8 cellular contexts compared by ENCODE assay signal in genomic region chr19:2478324-2478755, GRCh38. TPM values are rescaled to one million over a fixed set of nuclear protein-coding genes. Genes with fewer than 3 reads are reported as not detected.
DNase-seq lines count a peak whose midpoint lies in the region; ATAC-seq and TF ChIP-seq lines count a peak whose summit lies in the region.

No MANE protein-coding gene starts in this region.

- H3K36me3 ChIP-seq in DND-41 (ENCODE audit: insufficient read depth, low read length) (peaks cover 18% of the 10 kb centered on the region), mucosa of stomach (ENCODE audit: control insufficient read depth, insufficient read depth, low read length) (no peaks in the 10 kb centered on the region), tibial artery (peaks cover 13 to 15% (median 14%) of the 10 kb centered on the region in 3 donors)

- H3K27ac Mint-ChIP-seq in activated CD4-positive, alpha-beta memory T cell treated with anti-CD3 and anti-CD28 coated beads, Interleukin-2, amount 10 ng/mL, durations not matched to agents 7 days and 5 days: peak overlapping the region; percentile 83

- H3K36me3 Mint-ChIP-seq in activated CD4-positive, alpha-beta memory T cell treated with anti-CD3 and anti-CD28 coated beads, Interleukin-2, amount 10 ng/mL, durations not matched to agents 7 days and 5 days (ENCODE audit: low read depth): peaks cover 27% of the 10 kb centered on the region

- no peaks in the 10 kb centered on the region for H3K27me3 Mint-ChIP-seq in activated CD4-positive, alpha-beta memory T cell treated with anti-CD3 and anti-CD28 coated beads, Interleukin-2, amount 10 ng/mL, durations not matched to agents 7 days and 5 days

- peak overlapping the region; percentile 78 for H3K27ac ChIP-seq in DND-41 (ENCODE audit: low read length)
- H3K27ac ChIP-seq in epithelial cell of prostate: peak overlapping the region; percentile 90
- peak overlapping the region; percentile 96 for H3K27ac ChIP-seq in tibial artery

- peak; percentile 81 for DNase-seq in DND-41
- DNase-seq in NB4 (ENCODE audit: low read depth): peak; percentile 95
- peak; percentile 71 for DNase-seq in activated CD4-positive, alpha-beta memory T cell treated with anti-CD3 and anti-CD28 coated beads, Interleukin-2, amount 10 ng/mL, durations not matched to agents 7 days and 5 days
- DNase-seq in epithelial cell of prostate (ENCODE audit: low read depth, low spot score): peak; percentile 59
- peak; percentile 87 to 92 for DNase-seq in tibial artery
- no peak for DNase-seq in GM10266 (ENCODE audit: extremely low spot score)
- DNase-seq in occipital lobe (lab: John Stamatoyannopoulos, UW): no peak

- peak overlapping the region; percentile 76 for H3K9ac ChIP-seq in DND-41 (ENCODE audit: low read depth, low read length)
- peak overlapping the region; percentile 94 for H3K9ac ChIP-seq in mucosa of stomach (ENCODE audit: low read length)

- POLR2A ChIA-PET in activated CD4-positive, alpha-beta memory T cell treated with anti-CD3 and anti-CD28 coated beads, Interleukin-2, amount 10 ng/mL, durations not matched to agents 7 days and 5 days (lab: Charles Lee): interaction anchor here (0.7 to 7.1 kb wide), 22 partner anchors 10 to 423 kb away, joined by 3 to 220 read pairs (median 38); partner anchors contain the start of genes AP3D1 and LMNB2

- CTCF ChIA-PET in activated CD4-positive, alpha-beta memory T cell treated with anti-CD3 and anti-CD28 coated beads, Interleukin-2, amount 10 ng/mL, durations not matched to agents 7 days and 5 days (lab: Charles Lee): interaction anchor here (0.8 to 4.2 kb wide), 6 partner anchors 64 to 143 kb away, joined by 3 to 130 read pairs (median 10); no protein-coding TSS in a partner anchor

- peak overlapping the region; percentile 89 for H3K4me3 Mint-ChIP-seq in activated CD4-positive, alpha-beta memory T cell treated with anti-CD3 and anti-CD28 coated beads, Interleukin-2, amount 10 ng/mL, durations not matched to agents 7 days and 5 days

- no peaks in the 10 kb centered on the region for H3K27me3 ChIP-seq in DND-41 (ENCODE audit: insufficient read depth, low read length, poor library complexity)
- no peaks in the 10 kb centered on the region for H3K27me3 ChIP-seq in mucosa of stomach (ENCODE audit: control insufficient read depth, insufficient read depth, low read length)
- H3K27me3 ChIP-seq in tibial artery: no peaks in the 10 kb centered on the region

- peak overlapping the region; percentile 60 to 72; a peak in 3 of 4 replicates for H3K4me3 ChIP-seq in DND-41 (ENCODE audit: low read depth in 1 of 2, low read length in 2 of 2)
- H3K4me3 ChIP-seq in NB4 (ENCODE audit: low read depth, low read length): peak overlapping the region; percentile 97
- H3K4me3 ChIP-seq in mucosa of stomach (ENCODE audit: low read length): peak overlapping the region; percentile 50
- peak overlapping the region; percentile 97 to 98 for H3K4me3 ChIP-seq in tibial artery

- no peaks in the 10 kb centered on the region for H3K9me3 ChIP-seq in DND-41 (ENCODE audit: insufficient read depth, low read length, severe bottlenecking)
- H3K9me3 ChIP-seq in mucosa of stomach (ENCODE audit: control insufficient read depth, low read length): no peaks in the 10 kb centered on the region
- peaks cover 0 to 11% (median 9%) of the 10 kb centered on the region in 3 donors for H3K9me3 ChIP-seq in tibial artery

- no peak for TF ChIP-seq POLR2A in NB4 (IDR thresholded peaks at IDR 0.05; ENCODE audit: extremely low read depth, insufficient read length)

- H4K20me1 ChIP-seq in DND-41 (ENCODE audit: insufficient read depth, low read length): peaks cover 20% of the 10 kb centered on the region

- H3K4me1 Mint-ChIP-seq in activated CD4-positive, alpha-beta memory T cell treated with anti-CD3 and anti-CD28 coated beads, Interleukin-2, amount 10 ng/mL, durations not matched to agents 7 days and 5 days: peaks cover 22% of the 10 kb centered on the region

- peak; percentile 30 for ATAC-seq in DND-41 (ENCODE audit: insufficient read depth, low read depth)

- no peak overlapping the region for H2AFZ ChIP-seq in DND-41 (ENCODE audit: low read depth, low read length)

- peaks cover 4% of the 10 kb centered on the region for H3K9me3 Mint-ChIP-seq in activated CD4-positive, alpha-beta memory T cell treated with anti-CD3 and anti-CD28 coated beads, Interleukin-2, amount 10 ng/mL, durations not matched to agents 7 days and 5 days

- peak overlapping the region; percentile 71 for H3K4me2 ChIP-seq in DND-41 (ENCODE audit: insufficient read depth, low read length)

- intact Hi-C loops in tibial artery (cut with DNase I; ENCODE audit: low total_unique reads): loop anchor here (1.0 kb wide), 1 partner anchor 65 kb away; no protein-coding TSS in a partner anchor

- peaks cover 46% of the 10 kb centered on the region for H3K4me1 ChIP-seq in DND-41 (ENCODE audit: insufficient read depth, low read length)
- H3K4me1 ChIP-seq in mucosa of stomach (ENCODE audit: control insufficient read depth, insufficient read depth, low read length): peaks cover 32% of the 10 kb centered on the region
- peaks cover 6 to 22% (median 18%) of the 10 kb centered on the region in 4 donors for H3K4me1 ChIP-seq in tibial artery

- peaks cover 28% of the 10 kb centered on the region for H3K79me2 ChIP-seq in DND-41 (ENCODE audit: insufficient read depth, low read length)

- TF ChIP-seq CTCF in DND-41 (IDR thresholded peaks at IDR 0.05; ENCODE audit: borderline replicate concordance, extremely low read depth, low read length, poor library complexity, severe bottlenecking) (peak; percentile 30), NB4 (IDR thresholded peaks at IDR 0.05; ENCODE audit: low read depth, low read length) (no peak), tibial artery (IDR thresholded peaks at IDR 0.05) (peak; percentile 39 to 41), GM10266 (IDR thresholded peaks at IDR 0.05; ENCODE audit: control insufficient read depth, insufficient read depth, low read depth, missing control alignments) (no peak)

RNA-seq across cellular contexts. Expression of gene GADD45B, which starts 2.4 kb away (rescaled TPM):
- total RNA-seq in activated CD4-positive, alpha-beta memory T cell treated with anti-CD3 and anti-CD28 coated beads, Interleukin-2, amount 10 ng/mL, durations not matched to agents 7 days and 5 days: 10 to 100 TPM; 52.2 to 54.3 TPM
- 4.7 TPM for total RNA-seq in occipital lobe

RNA-seq across cellular contexts. Expression of gene LMNB2, which starts 21.6 kb away (rescaled TPM):
- 10 to 100 TPM; 92.9 to 96.6 TPM for total RNA-seq in activated CD4-positive, alpha-beta memory T cell treated with anti-CD3 and anti-CD28 coated beads, Interleukin-2, amount 10 ng/mL, durations not matched to agents 7 days and 5 days
- total RNA-seq in occipital lobe: 36.2 TPM

RNA-seq across cellular contexts. Expression of gene TIMM13, which starts 51.0 kb away (rescaled TPM):
- 10 to 100 TPM; 44.5 to 47.4 TPM for total RNA-seq in activated CD4-positive, alpha-beta memory T cell treated with anti-CD3 and anti-CD28 coated beads, Interleukin-2, amount 10 ng/mL, durations not matched to agents 7 days and 5 days
- 16.2 TPM for total RNA-seq in occipital lobe

Comparison
In these comparisons a context has a peak if more than half of its experiments do, and no peak if none do; other contexts are left out.
1. DNase-seq: peak in DND-41 (single experiment), NB4 (single experiment), activated CD4-positive, alpha-beta memory T cell treated with anti-CD3 and anti-CD28 coated beads, Interleukin-2, amount 10 ng/mL, durations not matched to agents 7 days and 5 days (single experiment), epithelial cell of prostate (single experiment) and tibial artery (2 of 2); none in GM10266 (single experiment) and occipital lobe (single experiment).
2. CTCF ChIP-seq: peak in DND-41 (single experiment) and tibial artery (2 of 2); none in NB4 (single experiment) and GM10266 (single experiment).
3. Peak in every context shown above with its lines, with median percentiles within 50 percentile points of each other: H3K27ac ChIP-seq and H3K4me3 ChIP-seq.